In the genomic region with DNA sequence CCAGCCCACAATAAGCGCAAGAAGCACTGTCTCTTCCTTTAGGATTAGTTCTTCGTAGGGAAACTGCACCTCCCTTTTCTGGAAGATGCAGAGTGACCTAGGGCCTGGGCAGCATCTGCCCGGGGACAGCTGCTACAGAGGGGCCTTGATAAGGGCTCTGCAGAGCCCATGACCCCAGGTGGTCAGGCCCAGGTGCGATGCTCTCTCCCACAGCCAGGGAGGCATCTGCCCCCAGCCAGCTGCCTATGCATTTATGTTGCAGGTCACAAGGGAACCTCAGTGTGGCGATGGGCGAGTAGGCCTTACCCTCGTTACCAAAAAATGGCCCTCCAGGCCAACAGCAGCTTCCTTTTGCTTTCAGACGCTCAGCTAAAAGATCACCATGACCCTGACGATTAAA, we compare ENCODE assay signal across 24 cellular contexts. TPM values are rescaled to one million over a fixed set of nuclear protein-coding genes. Genes with fewer than 3 reads are reported as not detected.
DNase-seq lines count a peak whose midpoint lies in the region; ATAC-seq and TF ChIP-seq lines count a peak whose summit lies in the region.
"Had no signal": no experiment of that assay in that cellular context is flagged by ENCODE, and none has a peak within 500 bp of the region (broad histone marks: within the 10 kb centered on the region; RNA-seq: fewer than 3 reads in every experiment).

No MANE protein-coding gene starts in this region.

- H3K56ac ChIP-seq in mesendoderm (ENCODE audit: low read length) = no peak overlapping the region

- ATAC-seq in activated CD8-positive, alpha-beta T cell treated with anti-CD3 and anti-CD28 coated beads for 36 hours = no peak
- no peak for ATAC-seq in activated CD8-positive, alpha-beta T cell treated with anti-CD3 and anti-CD28 coated beads, Interleukin-2, amount 10 ng/mL, durations not matched to agents 7 days and 5 days
- ATAC-seq: right cardiac atrium had no signal

- no peak for TF ChIP-seq EP300 in stomach (IDR thresholded peaks at IDR 0.05)

- no peak for TF ChIP-seq POLR2A in stomach (IDR thresholded peaks at IDR 0.05)

- no peak overlapping the region for H2AK5ac ChIP-seq in mesendoderm (ENCODE audit: low read length)

- peak overlapping the region; percentile 38 for H3K27ac Mint-ChIP-seq in activated CD8-positive, alpha-beta T cell treated with anti-CD3 and anti-CD28 coated beads for 36 hours
- H3K27ac Mint-ChIP-seq in activated CD8-positive, alpha-beta T cell treated with anti-CD3 and anti-CD28 coated beads, Interleukin-2, amount 10 ng/mL, durations not matched to agents 7 days and 5 days = no peak overlapping the region
- H3K27ac Mint-ChIP-seq in activated naive CD8-positive, alpha-beta T cell treated with anti-CD3 and anti-CD28 coated beads for 36 hours = peak overlapping the region; percentile 11
- H3K27ac Mint-ChIP-seq in immature natural killer cell = peak overlapping the region in 3 of 6 donors; percentile 38 to 67 (median 60)
- H3K27ac Mint-ChIP-seq: mesothelial cell of epicardium, nephron had no signal

- peaks cover 36% of the 10 kb centered on the region for H3K4me1 Mint-ChIP-seq in activated CD8-positive, alpha-beta T cell treated with anti-CD3 and anti-CD28 coated beads for 36 hours (ENCODE audit: low read depth)
- peaks cover 27% of the 10 kb centered on the region for H3K4me1 Mint-ChIP-seq in activated CD8-positive, alpha-beta T cell treated with anti-CD3 and anti-CD28 coated beads, Interleukin-2, amount 10 ng/mL, durations not matched to agents 7 days and 5 days (ENCODE audit: low read depth)
- peaks cover 50% of the 10 kb centered on the region for H3K4me1 Mint-ChIP-seq in activated naive CD8-positive, alpha-beta T cell treated with anti-CD3 and anti-CD28 coated beads for 36 hours
- H3K4me1 Mint-ChIP-seq in immature natural killer cell = peaks cover 43 to 82% of the 10 kb centered on the region in 2 donors
- H3K4me1 Mint-ChIP-seq: mesothelial cell of epicardium had no signal

- no peaks in the 10 kb centered on the region for H3K27me3 ChIP-seq in mesendoderm (ENCODE audit: insufficient read depth, low read length, poor library complexity)
- no peaks in the 10 kb centered on the region for H3K27me3 ChIP-seq in stomach
- H3K27me3 ChIP-seq: suprapubic skin, uterus had no signal

- WGBS in mesendoderm (ENCODE audit: extremely low coverage, insufficient coverage, low lambda C conversion rate) = no CpG with 5 or more reads among the region's 9 CpGs
- 84 to 90% (median 87%) methylated on average over 9 of the region's 9 CpGs for WGBS in stomach, 5 donors

- no peaks in the 10 kb centered on the region for H3K27me3 Mint-ChIP-seq in activated CD8-positive, alpha-beta T cell treated with anti-CD3 and anti-CD28 coated beads for 36 hours
- no peaks in the 10 kb centered on the region for H3K27me3 Mint-ChIP-seq in activated CD8-positive, alpha-beta T cell treated with anti-CD3 and anti-CD28 coated beads, Interleukin-2, amount 10 ng/mL, durations not matched to agents 7 days and 5 days (ENCODE audit: low read depth)
- H3K27me3 Mint-ChIP-seq in activated naive CD8-positive, alpha-beta T cell treated with anti-CD3 and anti-CD28 coated beads for 36 hours = no peaks in the 10 kb centered on the region
- H3K27me3 Mint-ChIP-seq in immature natural killer cell (ENCODE audit: low read depth in 3 of 3) = peaks cover 0 to 6% (median 1%) of the 10 kb centered on the region in 3 donors

- no peaks in the 10 kb centered on the region for H3K4me1 ChIP-seq in mesendoderm (ENCODE audit: control insufficient read depth, low read depth, low read length)
- peaks cover 0 to 24% (median 9%) of the 10 kb centered on the region in 4 donors for H3K4me1 ChIP-seq in stomach
- H3K4me1 ChIP-seq: parathyroid adenoma, suprapubic skin, uterus had no signal

- H3K36me3 Mint-ChIP-seq in activated CD8-positive, alpha-beta T cell treated with anti-CD3 and anti-CD28 coated beads for 36 hours (ENCODE audit: low read depth) = peaks cover 10% of the 10 kb centered on the region
- H3K36me3 Mint-ChIP-seq in activated CD8-positive, alpha-beta T cell treated with anti-CD3 and anti-CD28 coated beads, Interleukin-2, amount 10 ng/mL, durations not matched to agents 7 days and 5 days (ENCODE audit: low read depth) = peaks cover 3% of the 10 kb centered on the region
- peaks cover 8% of the 10 kb centered on the region for H3K36me3 Mint-ChIP-seq in activated naive CD8-positive, alpha-beta T cell treated with anti-CD3 and anti-CD28 coated beads for 36 hours
- peaks cover 0 to 9% (median 0%) of the 10 kb centered on the region in 3 donors for H3K36me3 Mint-ChIP-seq in immature natural killer cell

- H3K4me3 ChIP-seq in mesendoderm (ENCODE audit: low read length) (no peak overlapping the region), stomach (no peak overlapping the region)
- H3K4me3 ChIP-seq: suprapubic skin, uterus had no signal

- H3K4me2 ChIP-seq in mesendoderm (ENCODE audit: low read length) = no peak overlapping the region

- no peak overlapping the region for H3K9ac ChIP-seq in mesendoderm (ENCODE audit: low read length)
- H3K9ac ChIP-seq: parathyroid adenoma had no signal

- H3K4ac ChIP-seq in mesendoderm (ENCODE audit: low read depth, low read length) = no peak overlapping the region

- H3K79me2 ChIP-seq in mesendoderm (ENCODE audit: control insufficient read depth, insufficient read depth, low read length) = peaks cover 41% of the 10 kb centered on the region

- H3K4me3 Mint-ChIP-seq in activated CD8-positive, alpha-beta T cell treated with anti-CD3 and anti-CD28 coated beads for 36 hours = no peak overlapping the region
- no peak overlapping the region for H3K4me3 Mint-ChIP-seq in activated CD8-positive, alpha-beta T cell treated with anti-CD3 and anti-CD28 coated beads, Interleukin-2, amount 10 ng/mL, durations not matched to agents 7 days and 5 days
- H3K4me3 Mint-ChIP-seq in activated naive CD8-positive, alpha-beta T cell treated with anti-CD3 and anti-CD28 coated beads for 36 hours = no peak overlapping the region
- H3K4me3 Mint-ChIP-seq in immature natural killer cell = no peak overlapping the region
- H3K4me3 Mint-ChIP-seq: mesothelial cell of epicardium, nephron had no signal

- H3K9me3 ChIP-seq in stomach = no peaks in the 10 kb centered on the region
- H3K9me3 ChIP-seq: suprapubic skin, uterus had no signal

- no peak overlapping the region for H4K8ac ChIP-seq in mesendoderm (ENCODE audit: low read depth, low read length)

- peaks cover 51% of the 10 kb centered on the region for H3K79me1 ChIP-seq in mesendoderm (ENCODE audit: low read length)

- no peak for DNase-seq in activated CD8-positive, alpha-beta T cell treated with anti-CD3 and anti-CD28 coated beads for 36 hours
- DNase-seq in activated CD8-positive, alpha-beta T cell treated with anti-CD3 and anti-CD28 coated beads, Interleukin-2, amount 10 ng/mL, durations not matched to agents 7 days and 5 days = no peak
- DNase-seq in GM13976 (ENCODE audit: low spot score) (peak; percentile 17), mesendoderm (peak; percentile 41), NCI-H2029 treated with DMSO at 0.1 percent for 48 hours (lab: John Stamatoyannopoulos, UW) (no peak), stomach (no peak), immature natural killer cell (no peak)
- DNase-seq in activated naive CD8-positive, alpha-beta T cell treated with anti-CD3 and anti-CD28 coated beads for 36 hours = no peak
- DNase-seq: activated CD4-positive, alpha-beta T cell treated with anti-CD3 and anti-CD28 coated beads for 1 hour; activated effector memory CD4-positive, alpha-beta T cell treated with Interleukin-2 at 50 U/mL for 16 hours; amygdala; cortex of kidney; head of caudate nucleus; KG1; NCI-H187 treated with DMSO at 0.1 percent for 48 hours; NCI-H226; NCI-H82; right cardiac atrium; Right ventricle myocardium superior; uterus had no signal

- no peak overlapping the region for H3K23ac ChIP-seq in mesendoderm (ENCODE audit: low read length)

- TF ChIP-seq CTCF in activated CD8-positive, alpha-beta T cell treated with anti-CD3 and anti-CD28 coated beads for 36 hours (IDR thresholded peaks at IDR 0.05) = no peak
- TF ChIP-seq CTCF in GM13976 (IDR thresholded peaks at IDR 0.05; ENCODE audit: borderline replicate concordance, control extremely low read depth, extremely low read depth, insufficient read depth, missing control alignments) = no peak
- no peak for TF ChIP-seq CTCF in stomach (IDR thresholded peaks at IDR 0.05)

- CTCF ChIA-PET in activated CD8-positive, alpha-beta T cell treated with anti-CD3 and anti-CD28 coated beads for 36 hours (lab: Charles Lee) = interaction anchor here (1.3 kb wide), 1 partner anchor 40 kb away, joined by 3 read pairs; no protein-coding TSS in a partner anchor
- CTCF ChIA-PET in activated CD8-positive, alpha-beta T cell treated with anti-CD3 and anti-CD28 coated beads, Interleukin-2, amount 10 ng/mL, durations not matched to agents 7 days and 5 days (lab: Charles Lee) = no interaction called here

- POLR2A ChIA-PET in activated CD8-positive, alpha-beta T cell treated with anti-CD3 and anti-CD28 coated beads for 36 hours (lab: Charles Lee) = no interaction called here
- POLR2A ChIA-PET in activated CD8-positive, alpha-beta T cell treated with anti-CD3 and anti-CD28 coated beads, Interleukin-2, amount 10 ng/mL, durations not matched to agents 7 days and 5 days (lab: Charles Lee) = no interaction called here

- in situ Hi-C loops in GM13976 (cut with MboI; ENCODE audit: low sequenced_read_pairs, unreplicated experiment) = no loop called here

- no peaks in the 10 kb centered on the region for H3K36me3 ChIP-seq in mesendoderm (ENCODE audit: control insufficient read depth, insufficient read depth, low read length)
- peaks cover 11 to 40% (median 35%) of the 10 kb centered on the region in 4 donors for H3K36me3 ChIP-seq in stomach
- H3K36me3 ChIP-seq: uterus had no signal

- no peak overlapping the region for H4K5ac ChIP-seq in mesendoderm (ENCODE audit: low read length)

- no peak overlapping the region for H2BK15ac ChIP-seq in mesendoderm (replicated peaks; ENCODE audit: low read depth)

- intact Hi-C loops in activated CD8-positive, alpha-beta T cell treated with anti-CD3 and anti-CD28 coated beads for 36 hours (cut with micrococcal nuclease) = no loop called here
- intact Hi-C loops in stomach (cut with DNase I; ENCODE audit: low total_unique reads) = no loop called here

- H2BK5ac ChIP-seq in mesendoderm (ENCODE audit: low read length) = no peak overlapping the region

- H3K9me3 Mint-ChIP-seq in activated CD8-positive, alpha-beta T cell treated with anti-CD3 and anti-CD28 coated beads for 36 hours = no peaks in the 10 kb centered on the region
- no peaks in the 10 kb centered on the region for H3K9me3 Mint-ChIP-seq in activated CD8-positive, alpha-beta T cell treated with anti-CD3 and anti-CD28 coated beads, Interleukin-2, amount 10 ng/mL, durations not matched to agents 7 days and 5 days (ENCODE audit: insufficient read depth)
- no peaks in the 10 kb centered on the region for H3K9me3 Mint-ChIP-seq in activated naive CD8-positive, alpha-beta T cell treated with anti-CD3 and anti-CD28 coated beads for 36 hours
- H3K9me3 Mint-ChIP-seq in immature natural killer cell = no peaks in the 10 kb centered on the region
- H3K9me3 Mint-ChIP-seq: mesothelial cell of epicardium, nephron had no signal

- H3K27ac ChIP-seq in mesendoderm (ENCODE audit: low read depth, low read length) (no peak overlapping the region), stomach (no peak overlapping the region)
- H3K27ac ChIP-seq: parathyroid adenoma, suprapubic skin, uterus had no signal

- H3K18ac ChIP-seq in mesendoderm (ENCODE audit: low read length) = no peak overlapping the region

- H2BK120ac ChIP-seq in mesendoderm (ENCODE audit: low read depth, low read length) = no peak overlapping the region

RNA-seq across cellular contexts. Expression of a gene that starts 55.0 kb away (rescaled TPM):
- 100 to 1,000 TPM; 155 to 170 TPM for total RNA-seq in activated CD8-positive, alpha-beta T cell treated with anti-CD3 and anti-CD28 coated beads for 36 hours
- 100 to 1,000 TPM; 114 to 119 TPM for total RNA-seq in activated CD8-positive, alpha-beta T cell treated with anti-CD3 and anti-CD28 coated beads, Interleukin-2, amount 10 ng/mL, durations not matched to agents 7 days and 5 days
- total RNA-seq in activated naive CD8-positive, alpha-beta T cell treated with anti-CD3 and anti-CD28 coated beads for 36 hours = 100 to 1,000 TPM; 191 to 199 TPM
- 270 TPM for polyA plus RNA-seq in mesendoderm (2013, experiment 1 of 2)
- polyA plus RNA-seq in mesendoderm (2013, experiment 2 of 2) = 271 TPM
- total RNA-seq in stomach = 100 to 1,000 TPM in 1 of 5 donors, 10 to 100 TPM in 3, 1 to 10 TPM in 1; 4.9 to 155 (median 81.2) TPM
- 100 to 1,000 TPM; 179 to 213 (median 184) TPM for polyA plus RNA-seq in stomach
- 100 to 1,000 TPM; 167 to 256 (median 186) TPM for polyA plus RNA-seq in immature natural killer cell

Comparison
In these comparisons a context has a peak if more than half of its experiments do, and no peak if none do; other contexts are left out.
1. DNase-seq: peak in GM13976 (single experiment) and mesendoderm (single experiment); none in activated CD8-positive, alpha-beta T cell treated with anti-CD3 and anti-CD28 coated beads for 36 hours (single experiment), activated CD8-positive, alpha-beta T cell treated with anti-CD3 and anti-CD28 coated beads, Interleukin-2, amount 10 ng/mL, durations not matched to agents 7 days and 5 days (single experiment), activated naive CD8-positive, alpha-beta T cell treated with anti-CD3 and anti-CD28 coated beads for 36 hours (single experiment), NCI-H2029 treated with DMSO at 0.1 percent for 48 hours (single experiment), stomach (single experiment) and immature natural killer cell (0 of 3).